Comparison of ENCODE assay signal across 8 cellular contexts in genomic region chr11:62380821-62381243, GRCh38. TPM values are rescaled to one million over a fixed set of nuclear protein-coding genes. Genes with fewer than 3 reads are reported as not detected.
A peak's percentile ranks its signal among the peaks of the same experiment; 100 is the strongest.
DNase-seq lines count a peak whose midpoint lies in the region; ATAC-seq lines count a peak whose summit lies in the region.
"Not testable (repeated sequence)": the region's sequence is repeated elsewhere in the genome, so short reads cannot be mapped to it uniquely, and the experiment has no call there.

No MANE protein-coding gene starts in this region.

- intact Hi-C loops in naive thymus-derived CD4-positive, alpha-beta T cell (cut with micrococcal nuclease), result loop anchor here (1.0 to 5.0 kb wide), 7 partner anchors 12 to 643 kb away; no protein-coding TSS in a partner anchor

- H3K27ac ChIP-seq in naive thymus-derived CD4-positive, alpha-beta T cell (ENCODE audit: low read depth, low read length), result not testable (repeated sequence)
- H3K27ac ChIP-seq in temporal lobe (ENCODE audit: low read depth, low read length), result peak overlapping the region; percentile 95

- peaks cover 0 to 25% (median 4%) of the 10 kb centered on the region in 7 donors for H3K4me1 Mint-ChIP-seq in naive thymus-derived CD4-positive, alpha-beta T cell

- not testable (repeated sequence) for H3K4me3 ChIP-seq in naive thymus-derived CD4-positive, alpha-beta T cell (ENCODE audit: low read length)

- peaks cover 0 to 29% (median 0%) of the 10 kb centered on the region in 5 donors for H3K27me3 Mint-ChIP-seq in naive thymus-derived CD4-positive, alpha-beta T cell

- CTCF ChIA-PET in naive thymus-derived CD4-positive, alpha-beta T cell (lab: Charles Lee), result interaction anchor here (0.9 to 1.9 kb wide), 9 partner anchors 10 to 180 kb away, joined by 3 to 12 read pairs (median 4); no protein-coding TSS in a partner anchor

- DNase-seq in DMS153 (lab: John Stamatoyannopoulos, UW) (peak; percentile 37), HuH-7 (ENCODE audit: low spot score) (peak; percentile 54), NCI-H446 (lab: John Stamatoyannopoulos, UW) (peak; percentile 53 to 81), T-helper 22 cell (ENCODE audit: low read depth) (peak; percentile 12), amygdala (lab: John Stamatoyannopoulos, UW) (peak in 29 of 56 donors; percentile 13 to 77 (median 29)), foreskin melanocyte (peak; percentile 51)
- DNase-seq in naive thymus-derived CD4-positive, alpha-beta T cell, result peak in 8 of 9 donors; percentile 38 to 73 (median 62)

- H3K36me3 ChIP-seq in naive thymus-derived CD4-positive, alpha-beta T cell (ENCODE audit: control insufficient read depth in 2 of 3, insufficient read depth in 3 of 3, low read length in 3 of 3), result not testable (repeated sequence)

- not testable (repeated sequence) for H3K27me3 ChIP-seq in naive thymus-derived CD4-positive, alpha-beta T cell (ENCODE audit: control insufficient read depth in 2 of 2, insufficient read depth in 2 of 2, low read length in 2 of 2)

- not testable (repeated sequence) for H3K9me3 ChIP-seq in naive thymus-derived CD4-positive, alpha-beta T cell (ENCODE audit: control insufficient read depth in 2 of 3, low read length in 3 of 3)

- peak; percentile 97 for ATAC-seq in naive thymus-derived CD4-positive, alpha-beta T cell

- peak overlapping the region in 1 of 10 donors; percentile 63 for H3K4me3 Mint-ChIP-seq in naive thymus-derived CD4-positive, alpha-beta T cell

- POLR2A ChIA-PET in naive thymus-derived CD4-positive, alpha-beta T cell (lab: Charles Lee), result not testable (repeated sequence)

- H3K9me3 Mint-ChIP-seq in naive thymus-derived CD4-positive, alpha-beta T cell, result not testable (repeated sequence)

- H3K27ac Mint-ChIP-seq in naive thymus-derived CD4-positive, alpha-beta T cell, result not testable (repeated sequence)

- not testable (repeated sequence) for H3K4me1 ChIP-seq in naive thymus-derived CD4-positive, alpha-beta T cell (ENCODE audit: control insufficient read depth in 2 of 2, insufficient read depth in 2 of 2, low read length in 2 of 2)

- not testable (repeated sequence) for H3K36me3 Mint-ChIP-seq in naive thymus-derived CD4-positive, alpha-beta T cell

RNA-seq across cellular contexts. Expression of gene SCGB1A1, which starts 38.0 kb away (rescaled TPM):
- not detected for total RNA-seq in naive thymus-derived CD4-positive, alpha-beta T cell
- not detected for polyA plus RNA-seq in naive thymus-derived CD4-positive, alpha-beta T cell
- total RNA-seq in temporal lobe, result not detected

RNA-seq across cellular contexts. Expression of gene ASRGL1, which starts 43.6 kb away (rescaled TPM):
- total RNA-seq in naive thymus-derived CD4-positive, alpha-beta T cell, result 10 to 100 TPM in 1 of 5 experiments, 1 to 10 TPM in 4; 2.1 to 10.6 (median 4.3) TPM
- polyA plus RNA-seq in naive thymus-derived CD4-positive, alpha-beta T cell, result 1 to 10 TPM; 3.1 to 4.2 TPM
- total RNA-seq in temporal lobe, result 24.6 TPM

Comparison
In these comparisons a context has a peak if more than half of its experiments do, and no peak if none do; other contexts are left out.
1. DNase-seq: peak in every context shown above with its lines; median percentile 67 in NCI-H446; 62 in naive thymus-derived CD4-positive, alpha-beta T cell; 54 in HuH-7; 51 in foreskin melanocyte; 37 in DMS153; 29 in amygdala; 12 in T-helper 22 cell.